Comparison of ENCODE assay signal across 22 cellular contexts in the genomic region with DNA sequence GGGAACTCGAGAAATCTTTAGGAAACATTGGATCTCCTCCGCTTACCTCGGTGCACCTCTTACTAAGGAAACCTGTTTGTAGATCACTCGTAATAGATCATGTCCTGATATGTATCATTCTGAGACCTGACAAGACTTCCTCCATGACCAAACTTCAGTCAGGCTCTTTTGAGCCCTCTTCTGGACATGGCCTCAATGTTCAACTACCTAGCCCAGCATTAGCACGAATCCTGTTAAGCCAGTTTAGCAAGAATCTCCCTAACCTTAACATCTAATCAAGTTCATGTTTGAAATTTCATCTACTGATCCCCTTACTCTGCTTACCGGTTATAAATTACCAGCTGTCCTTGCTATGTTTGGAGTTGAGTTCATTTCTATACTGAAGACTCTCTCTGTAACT.
DNase-seq lines count a peak whose midpoint lies in the region; FAIRE-seq and TF ChIP-seq lines count a peak whose summit lies in the region.
"Had no signal": no experiment of that assay in that cellular context is flagged by ENCODE, and none has a peak within 500 bp of the region (broad histone marks: within the 10 kb centered on the region; RNA-seq: fewer than 3 reads in every experiment).

No MANE protein-coding gene starts in this region.

- H3K9me3 Mint-ChIP-seq in type B pancreatic cell (peaks cover 4% of the 10 kb centered on the region), chondrocyte (ENCODE audit: low read depth) (no peaks in the 10 kb centered on the region), osteocyte (ENCODE audit: unreplicated experiment) (no peaks in the 10 kb centered on the region)
- H3K9me3 Mint-ChIP-seq: activated naive CD8-positive, alpha-beta T cell treated with anti-CD3 and anti-CD28 coated beads, Interleukin-2, amount 10 ng/mL, durations not matched to agents 7 days and 5 days had no signal

- peak; percentile 44 for TF ChIP-seq CTCF in bronchial epithelial cell (IDR thresholded peaks at IDR 0.05; ENCODE audit: insufficient read depth, low read length, severe bottlenecking)
- TF ChIP-seq CTCF in type B pancreatic cell (conservative IDR thresholded peaks at IDR 0.05), result peak; percentile 45
- TF ChIP-seq CTCF in chondrocyte (IDR thresholded peaks at IDR 0.05), result no peak
- no peak for TF ChIP-seq CTCF in osteocyte (IDR thresholded peaks at IDR 0.05)

- DNase-seq in SIG-M5 treated with dmso at 0.1 percent for 504 hours (lab: John Stamatoyannopoulos, UW; ENCODE audit: unreplicated experiment), result peak; percentile 38
- DNase-seq in SIG-M5 (lab: John Stamatoyannopoulos, UW), result no peak
- peak; percentile 35 for DNase-seq in NCI-H748 treated with DMSO at 0.1 percent for 48 hours (lab: John Stamatoyannopoulos, UW)
- peak; percentile 77 for DNase-seq in bronchial epithelial cell (ENCODE audit: low read depth)
- no peak for DNase-seq in type B pancreatic cell (ENCODE audit: extremely low spot score, unreplicated experiment)
- DNase-seq in chondrocyte (ENCODE audit: low spot score), result no peak
- no peak for DNase-seq in D341Med (ENCODE audit: low spot score)
- DNase-seq in osteocyte (ENCODE audit: extremely low spot score, unreplicated experiment), result no peak
- DNase-seq: activated CD4-positive, CD25-positive, alpha-beta regulatory T cell treated with anti-CD3 and anti-CD28 coated beads, Interleukin-2, amount 50 U/mL, for 72 hours; activated naive CD8-positive, alpha-beta T cell treated with anti-CD3 and anti-CD28 coated beads, Interleukin-2, amount 10 ng/mL, durations not matched to agents 7 days and 5 days; C1 segment of cervical spinal cord; DMS79; immature natural killer cell; IMR-90; lower lobe of right lung; NCI-H1092 treated with DMSO at 0.1 percent for 48 hours; right lobe of liver; stimulated activated naive CD4-positive, alpha-beta T cell treated with Interleukin-2 at 50 U/mL for 16 hours had no signal

- H3K27ac Mint-ChIP-seq in type B pancreatic cell (peak overlapping the region; percentile 5), chondrocyte (ENCODE audit: unreplicated experiment) (no peak overlapping the region), osteocyte (ENCODE audit: unreplicated experiment) (no peak overlapping the region)
- H3K27ac Mint-ChIP-seq: activated naive CD8-positive, alpha-beta T cell treated with anti-CD3 and anti-CD28 coated beads, Interleukin-2, amount 10 ng/mL, durations not matched to agents 7 days and 5 days; activated T-helper 17 cell treated with anti-CD3 and anti-CD28 coated beads, Interleukin-2, amount 50 U/mL, for 72 hours; immature natural killer cell had no signal

- no peak for FAIRE-seq in bronchial epithelial cell (lab: Jason Lieb, UNC)
- FAIRE-seq: A549 had no signal

- no peaks in the 10 kb centered on the region for H3K36me3 ChIP-seq in bronchial epithelial cell (ENCODE audit: control insufficient read depth, insufficient read depth, low read length)
- H3K36me3 ChIP-seq: cardiac muscle cell, lower lobe of right lung, right lobe of liver, tibial nerve had no signal

- H3K4me3 Mint-ChIP-seq in type B pancreatic cell (peak overlapping the region; percentile 12), chondrocyte (ENCODE audit: unreplicated experiment) (no peak overlapping the region), osteocyte (ENCODE audit: unreplicated experiment) (no peak overlapping the region)
- H3K4me3 Mint-ChIP-seq: activated naive CD8-positive, alpha-beta T cell treated with anti-CD3 and anti-CD28 coated beads, Interleukin-2, amount 10 ng/mL, durations not matched to agents 7 days and 5 days; activated T-helper 17 cell treated with anti-CD3 and anti-CD28 coated beads, Interleukin-2, amount 50 U/mL, for 72 hours; immature natural killer cell had no signal

- no peak overlapping the region for H3K4me3 ChIP-seq in bronchial epithelial cell (ENCODE audit: low read depth, low read length)
- H3K4me3 ChIP-seq: A549, cardiac muscle cell, lower lobe of right lung, right lobe of liver, tibial nerve had no signal

- H3K4me1 Mint-ChIP-seq in type B pancreatic cell (ENCODE audit: unreplicated experiment) (no peaks in the 10 kb centered on the region), chondrocyte (ENCODE audit: low read depth) (no peaks in the 10 kb centered on the region), osteocyte (ENCODE audit: unreplicated experiment) (no peaks in the 10 kb centered on the region)
- H3K4me1 Mint-ChIP-seq: activated naive CD8-positive, alpha-beta T cell treated with anti-CD3 and anti-CD28 coated beads, Interleukin-2, amount 10 ng/mL, durations not matched to agents 7 days and 5 days; activated T-helper 17 cell treated with anti-CD3 and anti-CD28 coated beads, Interleukin-2, amount 50 U/mL, for 72 hours; immature natural killer cell had no signal

- H3K27me3 ChIP-seq in bronchial epithelial cell (ENCODE audit: control insufficient read depth, insufficient read depth, low read length), result no peaks in the 10 kb centered on the region
- H3K27me3 ChIP-seq: cardiac muscle cell, right lobe of liver, tibial nerve had no signal

- H3K36me3 Mint-ChIP-seq in type B pancreatic cell (no peaks in the 10 kb centered on the region), chondrocyte (ENCODE audit: low read depth) (no peaks in the 10 kb centered on the region), osteocyte (ENCODE audit: unreplicated experiment) (no peaks in the 10 kb centered on the region)
- H3K36me3 Mint-ChIP-seq: activated naive CD8-positive, alpha-beta T cell treated with anti-CD3 and anti-CD28 coated beads, Interleukin-2, amount 10 ng/mL, durations not matched to agents 7 days and 5 days; immature natural killer cell had no signal

- H3K27me3 Mint-ChIP-seq in type B pancreatic cell, result no peaks in the 10 kb centered on the region
- H3K27me3 Mint-ChIP-seq in chondrocyte (ENCODE audit: low read depth), result no peaks in the 10 kb centered on the region
- no peaks in the 10 kb centered on the region for H3K27me3 Mint-ChIP-seq in osteocyte (ENCODE audit: unreplicated experiment)
- H3K27me3 Mint-ChIP-seq: activated naive CD8-positive, alpha-beta T cell treated with anti-CD3 and anti-CD28 coated beads, Interleukin-2, amount 10 ng/mL, durations not matched to agents 7 days and 5 days; activated T-helper 17 cell treated with anti-CD3 and anti-CD28 coated beads, Interleukin-2, amount 50 U/mL, for 72 hours had no signal

Comparison
In these comparisons a context has a peak if more than half of its experiments do, and no peak if none do; other contexts are left out.
1. DNase-seq: peak in SIG-M5 treated with dmso at 0.1 percent for 504 hours (single experiment), NCI-H748 treated with DMSO at 0.1 percent for 48 hours (single experiment) and bronchial epithelial cell (single experiment); none in SIG-M5 (single experiment), type B pancreatic cell (single experiment), chondrocyte (single experiment), D341Med (single experiment) and osteocyte (single experiment).
2. CTCF ChIP-seq: peak in bronchial epithelial cell (single experiment) and type B pancreatic cell (single experiment); none in chondrocyte (single experiment) and osteocyte (single experiment).